ENCODE assay signal across 18 cellular contexts in genomic region chr2:236078675-236079255, GRCh38.
DNase-seq lines count a peak whose midpoint lies in the region; ATAC-seq, FAIRE-seq and TF ChIP-seq lines count a peak whose summit lies in the region.
"Had no signal": no experiment of that assay in that cellular context is flagged by ENCODE, and none has a peak within 500 bp of the region (broad histone marks: within the 10 kb centered on the region; RNA-seq: fewer than 3 reads in every experiment).

No MANE protein-coding gene starts in this region.

- H3K9me2 ChIP-seq in Karpas-422 (replicated peaks; ENCODE audit: insufficient read depth, low read length), result no peaks in the 10 kb centered on the region

- H4K20me1 ChIP-seq in HepG2 (ENCODE audit: insufficient read depth, low read length) (no peaks in the 10 kb centered on the region), astrocyte (ENCODE audit: insufficient read depth, low read length) (peaks cover 9% of the 10 kb centered on the region), keratinocyte (ENCODE audit: control insufficient read depth, extremely low read depth, insufficient read depth, low read length) (no peaks in the 10 kb centered on the region), Karpas-422 (ENCODE audit: insufficient read depth, low read depth, low read length) (no peaks in the 10 kb centered on the region)

- peaks cover 4% of the 10 kb centered on the region for H3K36me3 Mint-ChIP-seq in astrocyte (ENCODE audit: low read depth, unreplicated experiment)

- TF ChIP-seq POLR2A in HepG2 (IDR thresholded peaks at IDR 0.05; ENCODE audit: insufficient read depth in 1 of 2, low read depth in 2 of 2, low read length in 2 of 2) (no peak), right lobe of liver (IDR thresholded peaks at IDR 0.05) (no peak)

- H3K4me3 ChIP-seq in HepG2 (replicated peaks in 1 of 3; ENCODE audit: insufficient read depth in 1 of 3, low read depth in 2 of 3, low read length in 3 of 3) (no peak overlapping the region), right lobe of liver (no peak overlapping the region), astrocyte (ENCODE audit: insufficient read depth, low read depth, low read length) (no peak overlapping the region), keratinocyte (ENCODE audit: control insufficient read depth in 2 of 3, extremely low read depth in 1 of 3, insufficient read depth in 2 of 3, low read depth in 1 of 3, low read length in 3 of 3) (no peak overlapping the region), Karpas-422 (ENCODE audit: low read length) (no peak overlapping the region)

- H3K4me1 ChIP-seq in HepG2 (ENCODE audit: insufficient read depth, low read length) (peaks cover 13% of the 10 kb centered on the region), right lobe of liver (no peaks in the 10 kb centered on the region), astrocyte (ENCODE audit: insufficient read depth, low read length) (peaks cover 16% of the 10 kb centered on the region), keratinocyte (ENCODE audit: control insufficient read depth, extremely low read depth, insufficient read depth, low read length) (peaks cover 17% of the 10 kb centered on the region), Karpas-422 (ENCODE audit: low read length) (no peaks in the 10 kb centered on the region)

- no peaks in the 10 kb centered on the region for H3K9me3 ChIP-seq in HepG2 (ENCODE audit: low read length)
- H3K9me3 ChIP-seq in right lobe of liver, result no peaks in the 10 kb centered on the region
- H3K9me3 ChIP-seq in astrocyte (ENCODE audit: insufficient read depth, low read depth, low read length), result no peaks in the 10 kb centered on the region
- H3K9me3 ChIP-seq in keratinocyte (ENCODE audit: control insufficient read depth, low read depth, low read length), result no peaks in the 10 kb centered on the region
- H3K9me3 ChIP-seq in Karpas-422 (ENCODE audit: low read length), result no peaks in the 10 kb centered on the region

- WGBS in HepG2 (ENCODE audit: low lambda C conversion rate), result 91% methylated on average over 8 of the region's 8 CpGs
- WGBS in right lobe of liver (ENCODE audit: insufficient coverage, low coverage, low lambda C conversion rate, missing lambda C conversion rate), result 38% methylated on average over 1 of the region's 8 CpGs

- no peak overlapping the region for H3K27ac ChIP-seq in HepG2 (ENCODE audit: extremely low read length, insufficient read depth, low read length)
- no peak overlapping the region for H3K27ac ChIP-seq in right lobe of liver
- peak overlapping the region; percentile 2 for H3K27ac ChIP-seq in astrocyte (ENCODE audit: low read depth, low read length)
- no peak overlapping the region for H3K27ac ChIP-seq in keratinocyte (ENCODE audit: control insufficient read depth, insufficient read depth, low read length)
- no peak overlapping the region for H3K27ac ChIP-seq in Karpas-422 (ENCODE audit: low read length)

- CTCF ChIA-PET in HepG2 (lab: Yijun Ruan, JAX; ENCODE audit: low intra/inter-chr PET ratio, low total read pairs), result no interaction called here

- H3K27me3 ChIP-seq in HepG2 (ENCODE audit: control insufficient read depth in 1 of 2, insufficient read depth in 2 of 2, low read length in 2 of 2) (no peaks in the 10 kb centered on the region), right lobe of liver (no peaks in the 10 kb centered on the region), astrocyte (ENCODE audit: insufficient read depth, low read length) (no peaks in the 10 kb centered on the region), keratinocyte (ENCODE audit: control insufficient read depth, extremely low read depth, insufficient read depth, low read length) (no peaks in the 10 kb centered on the region), Karpas-422 (ENCODE audit: low read length) (no peaks in the 10 kb centered on the region)

- POLR2A ChIA-PET in HepG2 (lab: Yijun Ruan, JAX), result no interaction called here

- BruUV-seq in HepG2 (replicated peaks; lab: Mats Ljungman, UMichigan), result no TSS peak

- TF ChIP-seq EP300 in HepG2 (IDR thresholded peaks at IDR 0.05; ENCODE audit: low read depth in 2 of 2, low read length in 2 of 2) (no peak), HepG2 (CRISPR knock-in tag; IDR thresholded peaks at IDR 0.05; ENCODE audit: borderline replicate concordance) (no peak)

- TF ChIP-seq RAD21 in HepG2 (CRISPR knock-in tag; IDR thresholded peaks at IDR 0.05), result no peak

- DNase-seq in HepG2 (ENCODE audit: low spot score) (no peak), right lobe of liver (no peak), astrocyte (ENCODE audit: low read depth) (no peak), keratinocyte (ENCODE audit: low read depth, low spot score) (no peak), anterior cingulate cortex (lab: John Stamatoyannopoulos, UW) (no peak), NCI-H2107 (lab: John Stamatoyannopoulos, UW) (no peak), Karpas-422 (no peak)
- DNase-seq: 8988T, COR-L47, GF-D8, H9, KBM-7, MV-4-11, NCI-H187, NCI-H2227 treated with DMSO at 0.1 percent for 48 hours, NCI-H82 had no signal

- intact Hi-C loops in HepG2 (cut with micrococcal nuclease; ENCODE audit: unreplicated experiment), result no loop called here
- intact Hi-C loops in right lobe of liver (cut with DNase I), result no loop called here

- H3K9me3 Mint-ChIP-seq in astrocyte (ENCODE audit: unreplicated experiment), result no peaks in the 10 kb centered on the region

- H3K27ac Mint-ChIP-seq in astrocyte (ENCODE audit: unreplicated experiment), result peak overlapping the region; percentile 34
- H3K27ac Mint-ChIP-seq: B cell had no signal

- H3K4me2 ChIP-seq in HepG2 (ENCODE audit: low read depth, low read length), result no peak overlapping the region
- peak overlapping the region; percentile 55 for H3K4me2 ChIP-seq in astrocyte (ENCODE audit: low read length)
- H3K4me2 ChIP-seq in keratinocyte (ENCODE audit: control insufficient read depth, extremely low read depth, insufficient read depth, low read depth, low read length), result peak overlapping the region; percentile 11
- no peak overlapping the region for H3K4me2 ChIP-seq in Karpas-422 (ENCODE audit: low read depth, low read length, poor library complexity, severe bottlenecking)

- dilution Hi-C loops in keratinocyte (cut with MboI; ENCODE audit: extremely low pct_ligation_motif_present, low sequenced_read_pairs), result no loop called here

- H3K36me3 ChIP-seq in HepG2 (replicated peaks in 1 of 2; ENCODE audit: control insufficient read depth in 1 of 2, insufficient read depth in 2 of 2, low read length in 2 of 2) (0 out of 5 replicates have a peak, but pooled peaks cover 0 to 1% of the 10 kb centered on the region in 2 experiments), right lobe of liver (no peaks in the 10 kb centered on the region), astrocyte (ENCODE audit: insufficient read depth, low read length) (no peaks in the 10 kb centered on the region), keratinocyte (ENCODE audit: control insufficient read depth in 2 of 2, extremely low read depth in 1 of 2, insufficient read depth in 2 of 2, low read length in 2 of 2) (no peaks in the 10 kb centered on the region), Karpas-422 (ENCODE audit: insufficient read depth, low read length) (no peaks in the 10 kb centered on the region)

- H3K4me3 Mint-ChIP-seq in astrocyte (ENCODE audit: unreplicated experiment), result no peak overlapping the region
- H3K4me3 Mint-ChIP-seq: B cell, H9 had no signal

- H3K79me2 ChIP-seq in HepG2 (ENCODE audit: insufficient read depth, low read length) (no peaks in the 10 kb centered on the region), astrocyte (ENCODE audit: insufficient read depth, low read length) (no peaks in the 10 kb centered on the region), keratinocyte (ENCODE audit: control insufficient read depth, insufficient read depth, low read length) (no peaks in the 10 kb centered on the region), Karpas-422 (ENCODE audit: low read length) (no peaks in the 10 kb centered on the region)

- H3K4me1 Mint-ChIP-seq in astrocyte (ENCODE audit: low read depth, unreplicated experiment), result peaks cover 12% of the 10 kb centered on the region
- H3K4me1 Mint-ChIP-seq: B cell had no signal

- H2AFZ ChIP-seq in HepG2 (ENCODE audit: low read length), result no peak overlapping the region
- H2AFZ ChIP-seq in astrocyte (ENCODE audit: low read depth, low read length), result no peak overlapping the region
- H2AFZ ChIP-seq in keratinocyte (ENCODE audit: control insufficient read depth, low read length), result no peak overlapping the region
- H2AFZ ChIP-seq in Karpas-422 (ENCODE audit: low read length), result no peak overlapping the region

- no peak for TF ChIP-seq CTCF in HepG2 (CRISPR knock-in tag; IDR thresholded peaks at IDR 0.05)
- no peak for TF ChIP-seq CTCF in right lobe of liver (IDR thresholded peaks at IDR 0.05)
- no peak for TF ChIP-seq CTCF in astrocyte (IDR thresholded peaks at IDR 0.05; ENCODE audit: insufficient read depth, low read depth, low read length)
- TF ChIP-seq CTCF in keratinocyte (optimal IDR thresholded peaks at IDR 0.05 in 1 of 3, IDR thresholded peaks at IDR 0.05 in 1 of 3, conservative IDR thresholded peaks at IDR 0.05 in 1 of 3; ENCODE audit: extremely low read depth in 1 of 3, insufficient read depth in 2 of 3, low read length in 3 of 3), result no peak

- no peaks in the 10 kb centered on the region for H3K9me1 ChIP-seq in keratinocyte (ENCODE audit: control insufficient read depth, extremely low read depth, insufficient read depth, low read length)

- no peak overlapping the region for H3K9ac ChIP-seq in HepG2 (ENCODE audit: insufficient read depth, low read depth, low read length)
- no peak overlapping the region for H3K9ac ChIP-seq in astrocyte (ENCODE audit: low read length)
- H3K9ac ChIP-seq in keratinocyte (ENCODE audit: control insufficient read depth, extremely low read depth, insufficient read depth, low read length), result no peak overlapping the region
- no peak overlapping the region for H3K9ac ChIP-seq in Karpas-422 (ENCODE audit: low read length)

- in situ Hi-C loops in HepG2 (cut with HindIII; ENCODE audit: extremely low pct_ligation_motif_present, low pct_unique_long_range_greater_than_20kb), result no loop called here

- no peaks in the 10 kb centered on the region for H3K27me3 Mint-ChIP-seq in astrocyte (ENCODE audit: low read depth, unreplicated experiment)
- H3K27me3 Mint-ChIP-seq: B cell had no signal

- FAIRE-seq in HepG2 (lab: Jason Lieb, UNC) (no peak), astrocyte (lab: Jason Lieb, UNC) (no peak), keratinocyte (lab: Jason Lieb, UNC) (no peak)

- ATAC-seq in HepG2, result 0 out of 3 replicates have a peak, but pooled peaks have one; percentile 20
- ATAC-seq in right lobe of liver, result no peak
- no peak for ATAC-seq in HG02642 (IDR thresholded peaks at IDR 0.05; ENCODE audit: poor library complexity, unreplicated experiment)

Comparison
In these comparisons a context has a peak if more than half of its experiments do, and no peak if none do; other contexts are left out.
1. H3K4me2 ChIP-seq: peak in astrocyte (single experiment) and keratinocyte (single experiment); none in HepG2 (single experiment) and Karpas-422 (single experiment).